ENCODE assay signal across 4 cellular contexts in the genomic region with DNA sequence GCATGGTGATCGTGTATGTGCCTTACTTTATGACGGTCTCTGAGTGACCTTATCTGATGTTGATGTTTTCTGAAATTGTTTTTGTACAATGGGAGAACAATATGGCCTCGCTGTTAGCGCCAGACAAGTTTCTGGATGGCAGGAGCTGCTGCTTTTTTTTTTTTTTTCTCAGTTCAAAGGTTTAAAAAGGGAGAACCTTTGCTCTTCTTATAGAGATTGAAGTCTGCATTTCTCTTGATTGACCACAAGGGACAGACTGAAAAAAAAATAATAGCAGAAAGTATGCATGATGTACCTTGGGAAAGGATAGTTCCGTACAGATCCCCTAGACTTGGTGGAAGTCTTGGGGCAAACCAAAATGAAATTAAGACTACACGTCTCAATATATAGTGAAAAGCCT. TPM values are rescaled to one million over a fixed set of nuclear protein-coding genes. Genes with fewer than 3 reads are reported as not detected.
"Had no signal": no experiment of that assay in that cellular context is flagged by ENCODE, and none has a peak within 500 bp of the region (broad histone marks: within the 10 kb centered on the region; RNA-seq: fewer than 3 reads in every experiment).

No MANE protein-coding gene starts in this region.

RNA-seq across cellular contexts. Expression of a gene that starts 43.9 kb away (rescaled TPM):
- total RNA-seq: mesenteric fat pad, renal cortical epithelial cell had no signal
- polyA plus RNA-seq: neural cell, pancreas had no signal
